Comparison of ENCODE assay signal across 32 cellular contexts in genomic region chr2:11416931-11417330, GRCh38.
"Had no signal": no experiment of that assay in that cellular context is flagged by ENCODE, and none has a peak within 500 bp of the region (broad histone marks: within the 10 kb centered on the region; RNA-seq: fewer than 3 reads in every experiment).

No MANE protein-coding gene starts in this region.

- H3K27ac ChIP-seq: ovary, parathyroid adenoma, psoas muscle, right lobe of liver, sigmoid colon, skin epidermis, spleen, stomach, thoracic aorta, thyroid gland, tibial nerve, upper lobe of left lung, vagina had no signal

- H3K4me3 Mint-ChIP-seq: naive B cell; naive thymus-derived CD8-positive, alpha-beta T cell; natural killer cell treated with Interleukin-12 subunit alpha and Interleukin-12 subunit beta and Interleukin-15 and Interleukin-18, amount 100 ng/mL, for 72 hours; nephron progenitor cell; neural crest cell; stimulated activated effector memory CD8-positive, alpha-beta T cell treated with anti-CD3 and anti-CD28 coated beads, Interleukin-12 subunit alpha, Interleukin-12 subunit beta, amount 100 ng/mL, for 72 hours; stimulated activated naive B cell treated with anti-CD40 and anti-IgM and Interleukin-4, amounts not matched to agents 10 μg/mL and 1 μg/mL and 100 μg/mL, for 72 hours; stimulated activated naive CD8-positive, alpha-beta T cell treated with anti-CD3 and anti-CD28 coated beads, Interleukin-15, Interleukin-2, amounts not matched to agents 100 ng/mL and 50 ng/mL, for 24 hours had no signal

- DNase-seq: naive B cell; naive thymus-derived CD8-positive, alpha-beta T cell; nephron progenitor cell; occipital lobe; ovary; psoas muscle; right cardiac atrium; right lobe of liver; sigmoid colon; spleen; stimulated activated CD4-positive, alpha-beta T cell treated with anti-CD3 and anti-CD28 coated beads, Interleukin-15, amount 100 ng/mL, for 24 hours; stimulated activated CD4-positive, alpha-beta T cell treated with anti-CD3 and anti-CD28 coated beads, Interleukin-2, amount 100 ng/mL, for 24 hours; stimulated activated CD4-positive, alpha-beta T cell treated with anti-CD3 and anti-CD28 coated beads, Interleukin-2, amount 100 ng/mL, for 48 hours; stimulated activated CD4-positive, alpha-beta T cell treated with anti-CD3 and anti-CD28 coated beads, Interleukin-4, amount 100 ng/mL, for 24 hours; stimulated activated naive B cell treated with anti-CD40 and anti-IgM and Interleukin-4, amounts not matched to agents 10 μg/mL and 1 μg/mL and 100 μg/mL, for 72 hours; stimulated activated naive CD4-positive, alpha-beta T cell treated with Interleukin-2 at 50 U/mL for 16 hours; stomach; thyroid gland; trophoblast cell; upper lobe of left lung had no signal

- ATAC-seq: naive thymus-derived CD8-positive, alpha-beta T cell; natural killer cell treated with Interleukin-12 subunit alpha and Interleukin-12 subunit beta and Interleukin-15 and Interleukin-18, amount 100 ng/mL, for 72 hours; psoas muscle; right cardiac atrium; right lobe of liver; stimulated activated effector memory CD8-positive, alpha-beta T cell treated with anti-CD3 and anti-CD28 coated beads, Interleukin-12 subunit alpha, Interleukin-12 subunit beta, amount 100 ng/mL, for 72 hours; stimulated activated naive B cell treated with anti-CD40 and anti-IgM and Interleukin-4, amounts not matched to agents 10 μg/mL and 1 μg/mL and 100 μg/mL, for 72 hours had no signal

- H3K4me3 ChIP-seq: ovary, psoas muscle, right lobe of liver, sigmoid colon, skin epidermis, smooth muscle cell, spleen, stomach, thoracic aorta, thyroid gland, tibial nerve, upper lobe of left lung, vagina had no signal

- H3K27ac Mint-ChIP-seq: naive B cell; naive thymus-derived CD8-positive, alpha-beta T cell; natural killer cell treated with Interleukin-12 subunit alpha and Interleukin-12 subunit beta and Interleukin-15 and Interleukin-18, amount 100 ng/mL, for 72 hours; nephron progenitor cell; progenitor cell of endocrine pancreas; stimulated activated effector memory CD8-positive, alpha-beta T cell treated with anti-CD3 and anti-CD28 coated beads, Interleukin-12 subunit alpha, Interleukin-12 subunit beta, amount 100 ng/mL, for 72 hours; stimulated activated naive B cell treated with anti-CD40 and anti-IgM and Interleukin-4, amounts not matched to agents 10 μg/mL and 1 μg/mL and 100 μg/mL, for 72 hours; stimulated activated naive CD8-positive, alpha-beta T cell treated with anti-CD3 and anti-CD28 coated beads, Interleukin-15, Interleukin-2, amounts not matched to agents 100 ng/mL and 50 ng/mL, for 24 hours had no signal

- H3K9ac ChIP-seq: parathyroid adenoma had no signal

- H2AFZ ChIP-seq: parathyroid adenoma had no signal

- H3K27me3 ChIP-seq: ovary, right lobe of liver, sigmoid colon, stomach, thyroid gland, tibial nerve, upper lobe of left lung, vagina had no signal

- H3K9me3 ChIP-seq: ovary, psoas muscle, right lobe of liver, thyroid gland had no signal

- H3K36me3 Mint-ChIP-seq: stimulated activated effector memory CD8-positive, alpha-beta T cell treated with anti-CD3 and anti-CD28 coated beads, Interleukin-12 subunit alpha, Interleukin-12 subunit beta, amount 100 ng/mL, for 72 hours had no signal

- H3K4me1 Mint-ChIP-seq: naive thymus-derived CD8-positive, alpha-beta T cell; stimulated activated effector memory CD8-positive, alpha-beta T cell treated with anti-CD3 and anti-CD28 coated beads, Interleukin-12 subunit alpha, Interleukin-12 subunit beta, amount 100 ng/mL, for 72 hours; stimulated activated naive B cell treated with anti-CD40 and anti-IgM and Interleukin-4, amounts not matched to agents 10 μg/mL and 1 μg/mL and 100 μg/mL, for 72 hours had no signal

- FAIRE-seq: urothelium cell line had no signal

- H3K79me2 ChIP-seq: parathyroid adenoma had no signal

- H3K4me1 ChIP-seq: parathyroid adenoma, thyroid gland, vagina had no signal

- H3K4me2 ChIP-seq: smooth muscle cell had no signal

- H3K36me3 ChIP-seq: ovary, right lobe of liver, sigmoid colon, spleen, stomach, thoracic aorta, thyroid gland, tibial nerve, upper lobe of left lung, vagina had no signal
